In the genomic region with DNA sequence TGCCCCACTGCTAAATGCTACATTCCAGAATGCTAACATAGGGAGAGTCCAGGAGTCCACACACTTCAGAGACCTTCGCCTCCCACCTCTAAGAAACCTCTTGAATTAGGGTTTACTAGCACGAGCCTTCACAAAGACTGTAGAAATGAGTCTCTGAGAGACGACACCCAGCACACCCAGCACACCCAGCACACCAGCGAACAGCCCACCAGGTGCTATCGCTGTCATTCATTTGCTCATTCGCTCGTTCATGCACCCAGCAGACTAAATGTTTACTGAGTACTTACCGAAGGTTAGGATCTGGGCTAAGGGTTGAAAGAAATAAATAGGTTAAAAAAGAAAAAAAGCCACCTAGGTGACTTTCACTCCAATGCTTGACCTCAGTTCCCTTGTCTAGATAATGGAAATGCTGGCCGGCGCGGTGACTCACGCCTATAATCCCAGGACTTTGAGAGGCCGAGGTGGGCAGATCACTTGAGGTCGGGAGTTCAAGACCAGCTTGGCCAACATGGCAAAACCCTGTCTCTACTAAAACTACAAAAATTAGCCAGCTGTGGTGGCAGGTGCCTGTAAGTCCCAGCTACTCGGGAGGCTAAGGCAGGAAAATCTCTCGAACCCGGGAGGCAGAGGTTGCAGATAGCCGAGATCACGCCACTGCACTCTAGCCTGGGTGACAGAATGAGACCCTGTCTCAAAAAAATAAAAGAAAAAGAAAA, we compare ENCODE assay signal across 14 cellular contexts.
DNase-seq lines count a peak whose midpoint lies in the region; ATAC-seq and TF ChIP-seq lines count a peak whose summit lies in the region.
"Had no signal": no experiment of that assay in that cellular context is flagged by ENCODE, and none has a peak within 500 bp of the region (broad histone marks: within the 10 kb centered on the region; RNA-seq: fewer than 3 reads in every experiment).

No MANE protein-coding gene starts in this region.

- H3K4me3 ChIP-seq in HUES64 (ENCODE audit: low read length) (no peak overlapping the region), colonic mucosa (no peak overlapping the region), mesenchymal stem cell (ENCODE audit: insufficient read depth in 1 of 2, low read depth in 1 of 2, low read length in 2 of 2) (no peak overlapping the region), uterus (no peak overlapping the region)
- H3K4me3 ChIP-seq in naive thymus-derived CD4-positive, alpha-beta T cell (ENCODE audit: low read length): no peak overlapping the region
- H3K4me3 ChIP-seq: esophagus squamous epithelium, sigmoid colon had no signal

- CTCF ChIA-PET in naive thymus-derived CD4-positive, alpha-beta T cell (lab: Charles Lee): no interaction called here

- H3K9ac ChIP-seq in HUES64 (ENCODE audit: low read depth, low read length) (no peak overlapping the region), colonic mucosa (ENCODE audit: low read depth in 2 of 2, low read length in 2 of 2) (peak overlapping the region in 1 of 2 donors; percentile 42), mesenchymal stem cell (ENCODE audit: low read length) (no peak overlapping the region)

- H3K4ac ChIP-seq in mesenchymal stem cell (ENCODE audit: low read depth in 1 of 2, low read length in 2 of 2): no peak overlapping the region

- peaks cover 0 to 5% (median 3%) of the 10 kb centered on the region in 5 donors for H3K36me3 Mint-ChIP-seq in naive thymus-derived CD4-positive, alpha-beta T cell

- no peak overlapping the region for H4K91ac ChIP-seq in mesenchymal stem cell (ENCODE audit: low read length)

- no peak overlapping the region for H2AFZ ChIP-seq in mesenchymal stem cell (ENCODE audit: low read depth, low read length)

- no peak overlapping the region for H3K14ac ChIP-seq in mesenchymal stem cell (ENCODE audit: low read length in 2 of 2)

- H3K36me3 ChIP-seq in HUES64 (ENCODE audit: insufficient read depth, low read length) (no peaks in the 10 kb centered on the region), colonic mucosa (no peaks in the 10 kb centered on the region), mesenchymal stem cell (ENCODE audit: control insufficient read depth in 1 of 2, insufficient read depth in 2 of 2, low read depth in 1 of 2, low read length in 2 of 2) (no peaks in the 10 kb centered on the region), uterus (no peaks in the 10 kb centered on the region)
- no peaks in the 10 kb centered on the region for H3K36me3 ChIP-seq in naive thymus-derived CD4-positive, alpha-beta T cell (ENCODE audit: control insufficient read depth in 2 of 3, insufficient read depth in 3 of 3, low read length in 3 of 3)
- H3K36me3 ChIP-seq: esophagus squamous epithelium, sigmoid colon had no signal

- H3K27ac ChIP-seq in HUES64 (ENCODE audit: low read depth, low read length) (peak overlapping the region; percentile 55; the same call in 1 of the 2 replicates), colonic mucosa (no peak overlapping the region), mesenchymal stem cell (ENCODE audit: low read length, poor library complexity, severe bottlenecking) (peak overlapping the region; percentile 46), uterus (peak overlapping the region; percentile 23 to 75)
- no peak overlapping the region for H3K27ac ChIP-seq in naive thymus-derived CD4-positive, alpha-beta T cell (ENCODE audit: low read depth, low read length)

- no peak overlapping the region for H2AK5ac ChIP-seq in mesenchymal stem cell (ENCODE audit: low read length, severe bottlenecking)

- no peak for ATAC-seq in naive thymus-derived CD4-positive, alpha-beta T cell
- no peak for ATAC-seq in HG02571 (IDR thresholded peaks at IDR 0.05; ENCODE audit: unreplicated experiment)
- ATAC-seq: activated CD8-positive, alpha-beta T cell treated with anti-CD3 and anti-CD28 coated beads for 36 hours had no signal

- H3K4me2 ChIP-seq in mesenchymal stem cell (ENCODE audit: low read length, poor library complexity, severe bottlenecking): no peak overlapping the region

- H2BK120ac ChIP-seq in mesenchymal stem cell (ENCODE audit: low read depth, low read length): no peak overlapping the region

- peaks cover 2% of the 10 kb centered on the region for H3K79me1 ChIP-seq in mesenchymal stem cell (replicated peaks; ENCODE audit: low read length, poor library complexity, severe bottlenecking)

- TF ChIP-seq POLR2A in uterus (IDR thresholded peaks at IDR 0.05): no peak

- H3K18ac ChIP-seq in mesenchymal stem cell (ENCODE audit: low read depth in 1 of 2, low read length in 2 of 2): no peak overlapping the region

- no peak overlapping the region for H3K4me3 Mint-ChIP-seq in naive thymus-derived CD4-positive, alpha-beta T cell
- H3K4me3 Mint-ChIP-seq: activated CD8-positive, alpha-beta T cell treated with anti-CD3 and anti-CD28 coated beads for 36 hours had no signal

- DNase-seq in colonic mucosa (peak; percentile 55), mesenchymal stem cell (peak; percentile 46), uterus (no peak), hippocampal formation (lab: John Stamatoyannopoulos, UW) (no peak)
- DNase-seq in naive thymus-derived CD4-positive, alpha-beta T cell: no peak
- DNase-seq: activated CD8-positive, alpha-beta T cell treated with anti-CD3 and anti-CD28 coated beads for 36 hours; activated gamma-delta T cell treated with Interleukin-2 at 50 U/mL for 16 hours; esophagus squamous epithelium; NCI-H1417 treated with DMSO at 0.1 percent for 48 hours; NCI-H510A treated with DMSO at 0.1 percent for 48 hours; RPMI8226; sigmoid colon had no signal

- H3K9me3 ChIP-seq in HUES64 (ENCODE audit: insufficient read depth, low read depth, low read length) (no peaks in the 10 kb centered on the region), colonic mucosa (no peaks in the 10 kb centered on the region), mesenchymal stem cell (ENCODE audit: control insufficient read depth, low read length) (no peaks in the 10 kb centered on the region), uterus (no peaks in the 10 kb centered on the region)
- H3K9me3 ChIP-seq in naive thymus-derived CD4-positive, alpha-beta T cell (ENCODE audit: control insufficient read depth in 2 of 3, low read length in 3 of 3): no peaks in the 10 kb centered on the region
- H3K9me3 ChIP-seq: esophagus squamous epithelium, sigmoid colon had no signal

- H3K4me1 ChIP-seq in HUES64 (ENCODE audit: insufficient read depth, low read length): peaks cover 13% of the 10 kb centered on the region; the same call in 1 of the 2 replicates
- no peaks in the 10 kb centered on the region for H3K4me1 ChIP-seq in colonic mucosa
- H3K4me1 ChIP-seq in mesenchymal stem cell (ENCODE audit: control insufficient read depth, insufficient read depth, low read depth, low read length): peaks cover 29% of the 10 kb centered on the region
- H3K4me1 ChIP-seq in uterus: no peaks in the 10 kb centered on the region
- no peaks in the 10 kb centered on the region for H3K4me1 ChIP-seq in naive thymus-derived CD4-positive, alpha-beta T cell (ENCODE audit: control insufficient read depth in 2 of 2, insufficient read depth in 2 of 2, low read length in 2 of 2)

- POLR2A ChIA-PET in naive thymus-derived CD4-positive, alpha-beta T cell (lab: Charles Lee): no interaction called here

- H3K27me3 ChIP-seq in HUES64 (ENCODE audit: insufficient read depth, low read length): no peaks in the 10 kb centered on the region
- no peaks in the 10 kb centered on the region for H3K27me3 ChIP-seq in colonic mucosa
- H3K27me3 ChIP-seq in mesenchymal stem cell (ENCODE audit: control insufficient read depth in 1 of 2, insufficient read depth in 1 of 2, low read length in 2 of 2): no peaks in the 10 kb centered on the region
- H3K27me3 ChIP-seq in uterus: no peaks in the 10 kb centered on the region
- no peaks in the 10 kb centered on the region for H3K27me3 ChIP-seq in naive thymus-derived CD4-positive, alpha-beta T cell (ENCODE audit: control insufficient read depth in 2 of 2, insufficient read depth in 2 of 2, low read length in 2 of 2)
- H3K27me3 ChIP-seq: sigmoid colon had no signal

- no peak overlapping the region for H2BK15ac ChIP-seq in mesenchymal stem cell (ENCODE audit: low read depth, poor library complexity, severe bottlenecking)

- H3K4me1 Mint-ChIP-seq in naive thymus-derived CD4-positive, alpha-beta T cell: peaks cover 0 to 27% (median 6%) of the 10 kb centered on the region in 7 donors

- peak overlapping the region in 1 of 2 experiments; percentile 6 for H2BK12ac ChIP-seq in mesenchymal stem cell (ENCODE audit: low read length in 2 of 2)

- 90% methylated on average over 19 of the region's 19 CpGs for WGBS in HUES64
- 82% methylated on average over 18 of the region's 19 CpGs for WGBS in mesenchymal stem cell

- intact Hi-C loops in colonic mucosa (cut with DNase I): no loop called here
- intact Hi-C loops in uterus (cut with DNase I; ENCODE audit: low total_unique reads): no loop called here
- intact Hi-C loops in naive thymus-derived CD4-positive, alpha-beta T cell (cut with micrococcal nuclease): no loop called here

- no peak overlapping the region for H3K27ac Mint-ChIP-seq in naive thymus-derived CD4-positive, alpha-beta T cell
- H3K27ac Mint-ChIP-seq: activated CD8-positive, alpha-beta T cell treated with anti-CD3 and anti-CD28 coated beads for 36 hours had no signal

- H3K23ac ChIP-seq in mesenchymal stem cell (ENCODE audit: low read length in 2 of 2): no peak overlapping the region

- peaks cover 0 to 3% (median 0%) of the 10 kb centered on the region in 11 donors for H3K9me3 Mint-ChIP-seq in naive thymus-derived CD4-positive, alpha-beta T cell
- H3K9me3 Mint-ChIP-seq: activated CD8-positive, alpha-beta T cell treated with anti-CD3 and anti-CD28 coated beads for 36 hours had no signal

- H4K8ac ChIP-seq in mesenchymal stem cell (ENCODE audit: low read length): no peak overlapping the region

- H3K27me3 Mint-ChIP-seq in naive thymus-derived CD4-positive, alpha-beta T cell: no peaks in the 10 kb centered on the region
- H3K27me3 Mint-ChIP-seq: activated CD8-positive, alpha-beta T cell treated with anti-CD3 and anti-CD28 coated beads for 36 hours had no signal

- TF ChIP-seq CTCF in colonic mucosa (IDR thresholded peaks at IDR 0.05) (no peak), uterus (IDR thresholded peaks at IDR 0.05) (no peak)

- H2BK5ac ChIP-seq in mesenchymal stem cell (ENCODE audit: low read depth, low read length, poor library complexity, severe bottlenecking): no peak overlapping the region

Comparison
In these comparisons a context has a peak if more than half of its experiments do, and no peak if none do; other contexts are left out.
1. H3K27ac ChIP-seq: peak in HUES64 (single experiment), mesenchymal stem cell (single experiment) and uterus (2 of 2); none in colonic mucosa (single experiment) and naive thymus-derived CD4-positive, alpha-beta T cell (single experiment).
2. DNase-seq: peak in colonic mucosa (single experiment) and mesenchymal stem cell (single experiment); none in uterus (0 of 2), naive thymus-derived CD4-positive, alpha-beta T cell (0 of 9) and hippocampal formation (0 of 2).